ENCODE assay signal across 10 cellular contexts in the genomic region with DNA sequence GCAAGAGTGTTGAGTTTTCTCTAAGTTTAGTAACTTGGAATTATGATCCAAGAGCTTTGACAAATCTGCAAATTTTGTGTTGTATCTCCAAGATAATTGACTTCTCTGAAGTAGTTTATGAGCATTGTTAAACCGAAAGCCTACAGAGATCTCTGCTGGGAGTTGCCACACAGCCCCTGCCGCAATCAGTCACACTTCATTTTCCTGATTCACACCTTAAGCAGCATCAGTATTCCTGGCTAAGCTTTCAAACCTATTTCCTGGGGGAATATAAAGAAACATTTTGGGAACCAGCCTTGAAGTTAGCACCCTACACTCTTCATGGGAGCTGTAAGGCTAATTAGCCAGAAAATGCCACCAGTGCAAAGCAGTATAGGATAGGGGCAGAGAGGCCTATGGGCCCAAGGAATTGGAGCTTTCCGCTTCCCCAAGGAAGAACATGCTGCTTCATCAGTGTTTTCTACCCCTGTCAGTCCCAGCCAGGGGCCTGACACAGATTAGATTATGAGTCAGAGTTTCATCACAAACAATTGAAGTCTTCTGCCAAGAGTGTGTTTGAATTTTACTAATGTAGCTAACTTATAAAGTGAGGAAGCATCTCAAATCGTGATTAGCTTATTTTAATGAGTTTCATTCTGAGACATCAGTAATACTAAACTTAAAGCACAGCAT. TPM values are rescaled to one million over a fixed set of nuclear protein-coding genes. Genes with fewer than 3 reads are reported as not detected.
A peak's percentile ranks its signal among the peaks of the same experiment; 100 is the strongest.
DNase-seq lines count a peak whose midpoint lies in the region; ATAC-seq and TF ChIP-seq lines count a peak whose summit lies in the region.
"Had no signal": no experiment of that assay in that cellular context is flagged by ENCODE, and none has a peak within 500 bp of the region (broad histone marks: within the 10 kb centered on the region; RNA-seq: fewer than 3 reads in every experiment).

No MANE protein-coding gene starts in this region.

- H3K4me1 ChIP-seq in OCI-LY3 (ENCODE audit: low read length) (peaks cover 30% of the 10 kb centered on the region), mucosa of descending colon (ENCODE audit: low read depth) (no peaks in the 10 kb centered on the region), tibial nerve (peaks cover 0 to 5% (median under 1%) of the 10 kb centered on the region in 4 donors)

- peaks cover 39% of the 10 kb centered on the region for H3K36me3 Mint-ChIP-seq in effector memory CD8-positive, alpha-beta T cell (ENCODE audit: insufficient read depth)

- 0 out of 2 replicates have a peak, but pooled peaks cover 2% of the 10 kb centered on the region for H4K20me1 ChIP-seq in OCI-LY3 (ENCODE audit: insufficient read depth, low read length)

- TF ChIP-seq EP300 in tibial nerve (IDR thresholded peaks at IDR 0.05), result peak in 1 of 2 donors; percentile 11

- H3K27me3 Mint-ChIP-seq in effector memory CD8-positive, alpha-beta T cell, result no peaks in the 10 kb centered on the region
- H3K27me3 Mint-ChIP-seq: stimulated activated naive CD8-positive, alpha-beta T cell treated with anti-CD3 and anti-CD28 coated beads, Interleukin-15, Interleukin-2, amounts not matched to agents 100 ng/mL and 50 ng/mL, for 24 hours had no signal

- intact Hi-C loops in mucosa of descending colon (cut with DNase I, micrococcal nuclease), result no loop called here

- no peaks in the 10 kb centered on the region for H3K9me3 ChIP-seq in OCI-LY3 (ENCODE audit: insufficient read depth, low read length)
- no peaks in the 10 kb centered on the region for H3K9me3 ChIP-seq in mucosa of descending colon
- H3K9me3 ChIP-seq in tibial nerve, result no peaks in the 10 kb centered on the region

- no peaks in the 10 kb centered on the region for H3K27me3 ChIP-seq in OCI-LY3 (ENCODE audit: low read depth, low read length)
- no peaks in the 10 kb centered on the region for H3K27me3 ChIP-seq in tibial nerve

- H3K4me2 ChIP-seq in OCI-LY3 (ENCODE audit: low read length), result peak overlapping the region; percentile 51

- H3K4me1 Mint-ChIP-seq in effector memory CD8-positive, alpha-beta T cell (ENCODE audit: low read depth in 2 of 2), result peaks cover 11 to 28% of the 10 kb centered on the region in 2 donors

- H3K27ac Mint-ChIP-seq in effector memory CD8-positive, alpha-beta T cell, result peak overlapping the region; percentile 0 to 44
- H3K27ac Mint-ChIP-seq: stimulated activated naive CD8-positive, alpha-beta T cell treated with anti-CD3 and anti-CD28 coated beads, Interleukin-15, Interleukin-2, amounts not matched to agents 100 ng/mL and 50 ng/mL, for 24 hours had no signal

- TF ChIP-seq POLR2A in tibial nerve (IDR thresholded peaks at IDR 0.05), result no peak

- H3K9me3 Mint-ChIP-seq in effector memory CD8-positive, alpha-beta T cell, result no peaks in the 10 kb centered on the region
- H3K9me3 Mint-ChIP-seq: stimulated activated naive CD8-positive, alpha-beta T cell treated with anti-CD3 and anti-CD28 coated beads, Interleukin-15, Interleukin-2, amounts not matched to agents 100 ng/mL and 50 ng/mL, for 24 hours had no signal

- H3K4me3 ChIP-seq in OCI-LY3 (ENCODE audit: low read length) (no peak overlapping the region), mucosa of descending colon (no peak overlapping the region), tibial nerve (no peak overlapping the region)

- H3K27ac ChIP-seq in OCI-LY3 (ENCODE audit: low read length) (no peak overlapping the region), tibial nerve (peak overlapping the region in 1 of 4 donors; percentile 52)

- H3K4me3 Mint-ChIP-seq in effector memory CD8-positive, alpha-beta T cell, result no peak overlapping the region
- H3K4me3 Mint-ChIP-seq: stimulated activated naive CD8-positive, alpha-beta T cell treated with anti-CD3 and anti-CD28 coated beads, Interleukin-15, Interleukin-2, amounts not matched to agents 100 ng/mL and 50 ng/mL, for 24 hours had no signal

- DNase-seq in Daoy (ENCODE audit: low read depth) (peak; percentile 48), mucosa of descending colon (no peak), SIG-M5 (lab: John Stamatoyannopoulos, UW) (no peak), tibial nerve (ENCODE audit: low spot score in 2 of 2) (no peak), NCI-H774 (lab: John Stamatoyannopoulos, UW) (no peak)
- no peak for DNase-seq in effector memory CD8-positive, alpha-beta T cell
- DNase-seq: GDM1 had no signal

- H3K9ac ChIP-seq in OCI-LY3 (ENCODE audit: low read length), result no peak overlapping the region

- no peaks in the 10 kb centered on the region for H3K79me2 ChIP-seq in OCI-LY3 (ENCODE audit: low read length)

- no peak for ATAC-seq in effector memory CD8-positive, alpha-beta T cell (replicated peaks)
- ATAC-seq in mucosa of descending colon, result peak; percentile 13
- ATAC-seq in HG03045 (IDR thresholded peaks at IDR 0.05; ENCODE audit: unreplicated experiment), result no peak

- H3K36me3 ChIP-seq in OCI-LY3 (replicated peaks; ENCODE audit: low read depth, low read length), result peaks cover 4% of the 10 kb centered on the region
- no peaks in the 10 kb centered on the region for H3K36me3 ChIP-seq in mucosa of descending colon (ENCODE audit: low read depth)
- peaks cover 0 to 30% (median 0%) of the 10 kb centered on the region in 3 donors for H3K36me3 ChIP-seq in tibial nerve

- H2AFZ ChIP-seq in OCI-LY3 (ENCODE audit: low read depth, low read length), result no peak overlapping the region

- 74 to 80% methylated on average over 4 of the region's 4 CpGs for WGBS in tibial nerve, 2 donors

- TF ChIP-seq CTCF in OCI-LY3 (IDR thresholded peaks at IDR 0.05; ENCODE audit: low read depth, low read length), result no peak
- TF ChIP-seq CTCF in mucosa of descending colon (IDR thresholded peaks at IDR 0.05), result no peak
- no peak for TF ChIP-seq CTCF in tibial nerve (IDR thresholded peaks at IDR 0.05)

RNA-seq across cellular contexts. Expression of a gene that starts 23.2 kb away (rescaled TPM):
- 282 and 610 TPM in 2 replicates for total RNA-seq in Daoy (2014; rRNA removed; shearing (Covaris generic))
- 100 to 1,000 TPM in 1 of 3 donors, 10 to 100 TPM in 2; 43.6 to 103 (median 67.9) TPM for total RNA-seq in mucosa of descending colon
- 100 to 1,000 TPM in 1 of 4 donors, 10 to 100 TPM in 3; 60.8 to 165 (median 78.2) TPM for total RNA-seq in tibial nerve

RNA-seq across cellular contexts. Expression of a gene that starts 46.7 kb away (rescaled TPM):
- total RNA-seq in Daoy (2014; rRNA removed; shearing (Covaris generic)), result 21.3 and 29.0 TPM in 2 replicates
- total RNA-seq in mucosa of descending colon (10 to 100 TPM; 24.0 to 29.5 (median 26.2) TPM), tibial nerve (10 to 100 TPM; 18.8 to 33.4 (median 26.2) TPM)
